In genomic region chr2:203814661-203815540, GRCh38 we compare ENCODE assay signal across 8 cellular contexts. TPM values are rescaled to one million over a fixed set of nuclear protein-coding genes. Genes with fewer than 3 reads are reported as not detected.
DNase-seq lines count a peak whose midpoint lies in the region; ATAC-seq, FAIRE-seq and TF ChIP-seq lines count a peak whose summit lies in the region.

No MANE protein-coding gene starts in this region.

- ATAC-seq in GM19397 (IDR thresholded peaks at IDR 0.05; ENCODE audit: unreplicated experiment) = peak; percentile 55
- ATAC-seq in mucosa of descending colon = peak; percentile 71

- TF ChIP-seq CTCF in mucosa of descending colon (IDR thresholded peaks at IDR 0.05) = peak; percentile 48

- no peaks in the 10 kb centered on the region for H3K9me3 ChIP-seq in mucosa of descending colon

- FAIRE-seq in endometrium (lab: Jason Lieb, UNC) = peak; percentile 75

- peak overlapping the region; percentile 7 for H3K4me3 ChIP-seq in mucosa of descending colon

- intact Hi-C loops in mucosa of descending colon (cut with DNase I, micrococcal nuclease) = loop anchor here in 1 of 2 donors (5.0 to 10.0 kb wide), 3 partner anchors 163 to 580 kb away; partner anchors contain the start of gene CYP20A1

- peaks cover 40% of the 10 kb centered on the region for H3K4me1 ChIP-seq in mucosa of descending colon (ENCODE audit: low read depth)

- H3K36me3 ChIP-seq in mucosa of descending colon (ENCODE audit: low read depth) = no peaks in the 10 kb centered on the region

- DNase-seq in COLO829 (ENCODE audit: low spot score) (peak; percentile 84), HK-2 (ENCODE audit: unreplicated experiment) (peak; percentile 20), NCI-H748 treated with DMSO at 0.1 percent for 48 hours (lab: John Stamatoyannopoulos, UW) (peak; percentile 87), mucosa of descending colon (peak; percentile 68 to 74 (median 70)), superior temporal gyrus (ENCODE audit: extremely low spot score) (peak; percentile 77)
- DNase-seq in activated CD4-positive, alpha-beta T cell treated with anti-CD3 and anti-CD28 coated beads, Interleukin-2, amount 50 U/mL, for 1 hour = peak; percentile 49

RNA-seq across cellular contexts. Expression of gene CTLA4, which starts 52.7 kb away (rescaled TPM):
- under 1 TPM; 0.14 to 0.96 (median 0.51) TPM for total RNA-seq in mucosa of descending colon

Comparison
In these comparisons a context has a peak if more than half of its experiments do, and no peak if none do; other contexts are left out.
1. Peak in every context shown above with its lines: DNase-seq, ATAC-seq and H3K4me3 ChIP-seq.
2. DNase-seq: peak in every context shown above with its lines; median percentile 87 in NCI-H748 treated with DMSO at 0.1 percent for 48 hours; 84 in COLO829; 77 in superior temporal gyrus; 70 in mucosa of descending colon; 49 in activated CD4-positive, alpha-beta T cell treated with anti-CD3 and anti-CD28 coated beads, Interleukin-2, amount 50 U/mL, for 1 hour; 20 in HK-2.